In the genomic region with DNA sequence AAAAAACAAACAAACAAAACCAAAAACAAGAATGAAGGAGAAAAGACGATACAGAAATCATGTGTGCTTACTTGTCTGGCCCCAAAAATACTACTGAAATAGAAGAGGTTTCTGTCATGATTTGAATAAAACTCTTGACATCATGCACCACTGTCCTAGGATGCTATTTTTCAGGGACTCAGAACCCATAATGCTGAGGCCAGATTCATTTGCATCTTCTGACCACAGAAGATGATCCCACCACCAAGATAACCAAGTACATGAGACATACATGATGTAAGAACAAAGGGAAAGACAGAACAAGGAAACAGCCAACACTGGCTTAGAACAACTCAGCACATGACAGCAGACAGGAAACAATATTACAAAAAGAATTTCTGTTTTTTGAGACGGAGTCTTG, we compare ENCODE assay signal across 10 cellular contexts. TPM values are rescaled to one million over a fixed set of nuclear protein-coding genes. Genes with fewer than 3 reads are reported as not detected.
DNase-seq lines count a peak whose midpoint lies in the region; ATAC-seq, FAIRE-seq and TF ChIP-seq lines count a peak whose summit lies in the region.
"Had no signal": no experiment of that assay in that cellular context is flagged by ENCODE, and none has a peak within 500 bp of the region (broad histone marks: within the 10 kb centered on the region; RNA-seq: fewer than 3 reads in every experiment).

No MANE protein-coding gene starts in this region.

- peak overlapping the region; percentile 47 for H3K27ac Mint-ChIP-seq in activated T-helper 17 cell treated with anti-CD3 and anti-CD28 coated beads, Interleukin-2, amount 50 U/mL, for 72 hours

- in situ Hi-C loops in GM13976 (cut with MboI; ENCODE audit: low sequenced_read_pairs, unreplicated experiment), result no loop called here

- H3K27me3 ChIP-seq in psoas muscle (ENCODE audit: insufficient read depth in 3 of 3, low read length in 2 of 3), result no peaks in the 10 kb centered on the region
- H3K27me3 ChIP-seq: brain microvascular endothelial cell had no signal

- peak; percentile 38 for ATAC-seq in HG03039 (IDR thresholded peaks at IDR 0.05; ENCODE audit: unreplicated experiment)
- peak; percentile 29 for ATAC-seq in activated T-helper 17 cell treated with anti-CD3 and anti-CD28 coated beads, Interleukin-2, amount 50 U/mL, for 72 hours (replicated peaks)
- no peak for ATAC-seq in psoas muscle

- peaks cover 5 to 49% of the 10 kb centered on the region in 2 donors for H3K36me3 ChIP-seq in psoas muscle (ENCODE audit: insufficient read depth in 1 of 2, low read depth in 1 of 2)

- 82 to 85% (median 85%) methylated on average over 2 of the region's 2 CpGs for WGBS in psoas muscle, 3 donors

- no peak for TF ChIP-seq CTCF in GM13976 (IDR thresholded peaks at IDR 0.05; ENCODE audit: borderline replicate concordance, control extremely low read depth, extremely low read depth, insufficient read depth, missing control alignments)
- TF ChIP-seq CTCF in psoas muscle (IDR thresholded peaks at IDR 0.05), result no peak

- H3K27ac ChIP-seq in psoas muscle, result peak overlapping the region; percentile 53
- H3K27ac ChIP-seq: brain microvascular endothelial cell had no signal

- intact Hi-C loops in psoas muscle (cut with DNase I), result no loop called here

- no peak overlapping the region for H3K4me3 ChIP-seq in psoas muscle

- no peak for FAIRE-seq in GM19239 (lab: Jason Lieb, UNC)

- no peaks in the 10 kb centered on the region for H3K9me3 Mint-ChIP-seq in activated T-helper 17 cell treated with anti-CD3 and anti-CD28 coated beads, Interleukin-2, amount 50 U/mL, for 72 hours

- H3K27me3 Mint-ChIP-seq in activated T-helper 17 cell treated with anti-CD3 and anti-CD28 coated beads, Interleukin-2, amount 50 U/mL, for 72 hours, result no peaks in the 10 kb centered on the region

- H3K4me3 Mint-ChIP-seq in activated T-helper 17 cell treated with anti-CD3 and anti-CD28 coated beads, Interleukin-2, amount 50 U/mL, for 72 hours, result peak overlapping the region; percentile 96

- H3K4me1 Mint-ChIP-seq in activated T-helper 17 cell treated with anti-CD3 and anti-CD28 coated beads, Interleukin-2, amount 50 U/mL, for 72 hours, result peaks cover 20% of the 10 kb centered on the region

- H3K4me1 ChIP-seq in psoas muscle, result peaks cover 19% of the 10 kb centered on the region

- H3K36me3 Mint-ChIP-seq in activated T-helper 17 cell treated with anti-CD3 and anti-CD28 coated beads, Interleukin-2, amount 50 U/mL, for 72 hours (ENCODE audit: low read depth), result peaks cover 51% of the 10 kb centered on the region

- DNase-seq in GM13976 (ENCODE audit: low spot score) (peak; percentile 55), psoas muscle (no peak), T1000 (lab: John Stamatoyannopoulos, UW) (no peak), GM19239 (ENCODE audit: insufficient read length, low spot score) (no peak)
- DNase-seq in stimulated activated naive CD4-positive, alpha-beta T cell treated with Interleukin-2 at 50 U/mL for 16 hours (lab: John Stamatoyannopoulos, UW), result no peak
- DNase-seq: activated CD4-positive, alpha-beta T cell treated with anti-CD3 and anti-CD28 coated beads for 4 hours; brain microvascular endothelial cell; NCI-H187 treated with DMSO at 0.1 percent for 48 hours had no signal

- H3K9me3 ChIP-seq in psoas muscle, result no peaks in the 10 kb centered on the region

RNA-seq across cellular contexts. Expression of a gene that starts 2.5 kb away (rescaled TPM):
- 1 to 10 TPM; 6.0 to 7.5 TPM for total RNA-seq in activated T-helper 17 cell treated with anti-CD3 and anti-CD28 coated beads, Interleukin-2, amount 50 U/mL, for 72 hours
- total RNA-seq in psoas muscle, result 1 to 10 TPM; 1.2 to 4.1 (median 2.4) TPM
- 1 to 10 TPM; 1.8 to 6.1 (median 3.5) TPM for polyA plus RNA-seq in psoas muscle

RNA-seq across cellular contexts. Expression of a gene that starts 17.9 kb away (rescaled TPM):
- 10 to 100 TPM; 16.8 to 20.6 TPM for total RNA-seq in activated T-helper 17 cell treated with anti-CD3 and anti-CD28 coated beads, Interleukin-2, amount 50 U/mL, for 72 hours
- total RNA-seq in psoas muscle, result 1 to 10 TPM; 3.9 to 7.9 (median 5.9) TPM
- 1 to 10 TPM; 1.4 to 7.0 (median 3.9) TPM for polyA plus RNA-seq in psoas muscle

RNA-seq across cellular contexts. Expression of a gene that starts 37.5 kb away (rescaled TPM):
- 10 to 100 TPM; 33.7 to 37.3 TPM for total RNA-seq in activated T-helper 17 cell treated with anti-CD3 and anti-CD28 coated beads, Interleukin-2, amount 50 U/mL, for 72 hours
- total RNA-seq in psoas muscle, result 10 to 100 TPM; 14.0 to 15.3 (median 14.9) TPM
- polyA plus RNA-seq in psoas muscle, result 10 to 100 TPM in 1 of 3 donors, 1 to 10 TPM in 2; 2.5 to 11.2 (median 4.6) TPM

RNA-seq across cellular contexts. Expression of a gene that starts 42.7 kb away (rescaled TPM):
- 10 to 100 TPM; 16.0 to 21.0 TPM for total RNA-seq in activated T-helper 17 cell treated with anti-CD3 and anti-CD28 coated beads, Interleukin-2, amount 50 U/mL, for 72 hours
- total RNA-seq in psoas muscle, result 10 to 100 TPM; 10.9 to 14.1 (median 12.1) TPM
- 10 to 100 TPM in 1 of 3 donors, 1 to 10 TPM in 2; 7.1 to 10.5 (median 8.6) TPM for polyA plus RNA-seq in psoas muscle

Comparison
In these comparisons a context has a peak if more than half of its experiments do, and no peak if none do; other contexts are left out.
1. ATAC-seq: peak in HG03039 (single experiment) and activated T-helper 17 cell treated with anti-CD3 and anti-CD28 coated beads, Interleukin-2, amount 50 U/mL, for 72 hours (single experiment); none in psoas muscle (0 of 4).